Comparison of ENCODE assay signal across 17 cellular contexts in the genomic region with DNA sequence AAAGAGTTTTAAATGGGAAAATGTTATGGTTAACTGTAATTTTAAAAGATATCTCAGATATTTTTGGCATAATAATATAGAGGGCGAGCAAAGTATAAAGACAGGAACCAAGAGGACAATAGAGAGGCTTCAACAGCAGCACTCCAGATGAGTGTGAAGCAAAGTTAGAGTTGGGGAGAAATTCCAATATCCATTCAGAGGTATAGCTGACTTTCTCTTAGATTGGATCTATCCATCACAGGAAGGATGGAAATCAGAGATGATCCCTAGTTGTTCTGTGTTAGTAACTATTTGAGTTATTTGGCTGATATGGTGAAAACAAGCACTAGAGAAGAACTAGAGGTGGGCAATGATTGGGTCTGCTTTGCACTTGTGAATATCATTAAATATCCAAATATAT.
DNase-seq lines count a peak whose midpoint lies in the region; ATAC-seq, FAIRE-seq and TF ChIP-seq lines count a peak whose summit lies in the region.
"Had no signal": no experiment of that assay in that cellular context is flagged by ENCODE, and none has a peak within 500 bp of the region (broad histone marks: within the 10 kb centered on the region; RNA-seq: fewer than 3 reads in every experiment).

No MANE protein-coding gene starts in this region.

- peak; percentile 44 for FAIRE-seq in D721Med (lab: Jason Lieb, UNC)
- FAIRE-seq: K562 had no signal

- peaks cover under 1% of the 10 kb centered on the region for H3K9me3 Mint-ChIP-seq in mesothelial cell of epicardium

- peak; percentile 11 for ATAC-seq in GM21786 (IDR thresholded peaks at IDR 0.05; ENCODE audit: unreplicated experiment)
- ATAC-seq in HG03108 (IDR thresholded peaks at IDR 0.05; ENCODE audit: unreplicated experiment) = no peak
- ATAC-seq: K562 had no signal

- no peak overlapping the region for H3K27ac Mint-ChIP-seq in mesothelial cell of epicardium
- H3K27ac Mint-ChIP-seq: CD14-positive monocyte; CD4-positive, alpha-beta memory T cell had no signal

- H3K4me3 Mint-ChIP-seq in mesothelial cell of epicardium = no peak overlapping the region
- H3K4me3 Mint-ChIP-seq: CD14-positive monocyte; CD4-positive, alpha-beta memory T cell had no signal

- peaks cover 10% of the 10 kb centered on the region; the same call in 1 of the 2 replicates for H3K4me1 ChIP-seq in HUES6 (ENCODE audit: control insufficient read depth, insufficient read depth, low read length)
- no peaks in the 10 kb centered on the region for H3K4me1 ChIP-seq in HAP-1
- H3K4me1 ChIP-seq: BLaER1 had no signal

- TF ChIP-seq CTCF in D721Med (IDR thresholded peaks at IDR 0.05; ENCODE audit: insufficient read depth, missing control alignments) (no peak), mesothelial cell of epicardium (IDR thresholded peaks at IDR 0.05; ENCODE audit: unreplicated experiment) (no peak)

- H3K9me3 ChIP-seq in HUES6 (ENCODE audit: control insufficient read depth, insufficient read depth, low read depth, low read length) (no peaks in the 10 kb centered on the region), HAP-1 (no peaks in the 10 kb centered on the region)
- H3K9me3 ChIP-seq: BLaER1 had no signal

- no peak for DNase-seq in D721Med (ENCODE audit: insufficient read length, low spot score)
- peak; percentile 7 for DNase-seq in iPS DF 19.7 (ENCODE audit: low read depth, low spot score)
- no peak for DNase-seq in mesothelial cell of epicardium (ENCODE audit: low spot score in 2 of 2, unreplicated experiment in 2 of 2)
- DNase-seq in HT-29 (ENCODE audit: low spot score) = no peak
- no peak for DNase-seq in HAP-1 (ENCODE audit: low spot score in 2 of 2)
- DNase-seq: 8988T; CD4-positive, alpha-beta memory T cell; DMS79 treated with DMSO at 0.1 percent for 48 hours; GOT3; H7; IMR-90 had no signal

- H3K4me3 ChIP-seq in HUES6 (ENCODE audit: low read depth, low read length) (no peak overlapping the region; the same call in 1 of the 2 replicates), HAP-1 (no peak overlapping the region)
- H3K4me3 ChIP-seq: BLaER1, K562 had no signal

- no peaks in the 10 kb centered on the region for H3K27me3 Mint-ChIP-seq in mesothelial cell of epicardium (ENCODE audit: low read depth)
- H3K27me3 Mint-ChIP-seq: CD4-positive, alpha-beta memory T cell had no signal

- peak overlapping the region; percentile 34; the same call in 1 of the 2 replicates for H3K27ac ChIP-seq in HUES6 (ENCODE audit: low read depth, low read length)
- H3K27ac ChIP-seq: BLaER1 had no signal

- H3K9ac ChIP-seq in HUES6 (ENCODE audit: low read length) = no peak overlapping the region
- H3K9ac ChIP-seq: BLaER1 had no signal

- no peaks in the 10 kb centered on the region for H3K36me3 Mint-ChIP-seq in mesothelial cell of epicardium
- H3K36me3 Mint-ChIP-seq: CD14-positive monocyte; CD4-positive, alpha-beta memory T cell had no signal

- in situ Hi-C loops in HAP-1 (cut with MboI; ENCODE audit: low sequenced_read_pairs) = no loop called here

- H3K36me3 ChIP-seq in HUES6 (ENCODE audit: control insufficient read depth, insufficient read depth, low read length) (no peaks in the 10 kb centered on the region), HAP-1 (replicated peaks) (no peaks in the 10 kb centered on the region)
- H3K36me3 ChIP-seq: BLaER1 had no signal

- H3K4me1 Mint-ChIP-seq in mesothelial cell of epicardium = no peaks in the 10 kb centered on the region
- H3K4me1 Mint-ChIP-seq: CD14-positive monocyte; CD4-positive, alpha-beta memory T cell had no signal

- H3K27me3 ChIP-seq in HUES6 (ENCODE audit: control insufficient read depth, insufficient read depth, low read length) (no peaks in the 10 kb centered on the region), HAP-1 (ENCODE audit: low read depth) (no peaks in the 10 kb centered on the region)
- H3K27me3 ChIP-seq: BLaER1 had no signal
